In the genomic region with DNA sequence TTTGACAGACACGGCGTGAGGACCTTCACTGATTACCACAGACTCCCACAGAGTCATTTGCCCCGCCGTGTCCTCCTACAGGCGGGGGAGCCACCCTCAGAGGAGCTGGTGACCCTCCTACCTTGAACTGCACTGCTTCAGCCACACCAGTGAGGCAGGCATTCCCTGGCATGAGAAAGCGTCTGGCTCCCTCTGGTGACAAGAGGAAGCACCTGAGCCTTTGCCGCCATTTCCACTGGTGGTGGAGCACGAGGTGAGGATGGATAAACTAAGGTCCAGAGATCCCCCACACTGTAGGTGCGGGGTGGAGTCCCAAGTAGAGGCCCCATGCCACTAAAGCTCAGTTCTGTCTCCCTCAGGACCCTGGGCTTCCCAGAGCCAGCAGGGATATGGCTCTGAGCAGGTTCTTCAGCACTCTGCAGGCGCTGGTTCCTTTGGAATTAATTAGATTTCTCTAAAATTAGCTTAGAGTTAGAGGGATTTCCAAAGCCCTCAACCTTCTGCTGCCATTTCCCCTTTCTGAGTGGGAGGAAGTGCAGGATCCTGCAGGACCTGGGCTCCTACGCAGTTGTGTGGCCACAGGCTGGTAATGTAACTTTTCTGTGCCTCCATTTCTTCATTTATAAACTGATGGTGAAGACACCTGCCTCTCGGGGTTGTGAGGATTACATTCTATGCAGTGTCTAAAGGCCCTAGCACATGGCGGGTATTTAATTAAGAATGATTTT, we compare ENCODE assay signal across 8 cellular contexts.
DNase-seq lines count a peak whose midpoint lies in the region; ATAC-seq, FAIRE-seq and TF ChIP-seq lines count a peak whose summit lies in the region.

No MANE protein-coding gene starts in this region.

- peaks cover 19% of the 10 kb centered on the region for H3K79me2 ChIP-seq in parathyroid adenoma

- FAIRE-seq in RCC 7860 (lab: Jason Lieb, UNC): no peak

- peak; percentile 92 for TF ChIP-seq CTCF in foreskin keratinocyte (conservative IDR thresholded peaks at IDR 0.05)
- TF ChIP-seq CTCF in parathyroid adenoma (IDR thresholded peaks at IDR 0.05): peak; percentile 35
- peak; percentile 65 to 81 (median 70) for TF ChIP-seq CTCF in uterus (IDR thresholded peaks at IDR 0.05)

- H2AFZ ChIP-seq in parathyroid adenoma: no peak overlapping the region

- H3K4me1 ChIP-seq in foreskin keratinocyte (peaks cover 29% of the 10 kb centered on the region), parathyroid adenoma (peaks cover under 1% of the 10 kb centered on the region), uterus (no peaks in the 10 kb centered on the region)

- no peak for TF ChIP-seq POLR2A in uterus (IDR thresholded peaks at IDR 0.05)

- intact Hi-C loops in activated T-helper 2 cell treated with anti-CD3 and anti-CD28 coated beads, Interferon-gamma antibody, Interleukin-2, Interleukin-4, amounts not matched to agents 10 μg/mL and 5 μg/mL and 100 μg/mL, durations not matched to agents 14 hours and 24 hours and 36 hours (cut with micrococcal nuclease): loop anchor here (1.0 kb wide), 1 partner anchor 228 kb away; no protein-coding TSS in a partner anchor
- intact Hi-C loops in uterus (cut with DNase I; ENCODE audit: low total_unique reads): loop anchor here (5.0 kb wide), 1 partner anchor 225 kb away; a partner anchor contains a TSS

- H3K9me3 Mint-ChIP-seq in activated T-helper 2 cell treated with anti-CD3 and anti-CD28 coated beads, Interferon-gamma antibody, Interleukin-2, Interleukin-4, amounts not matched to agents 10 μg/mL and 5 μg/mL and 100 μg/mL, durations not matched to agents 14 hours and 24 hours and 36 hours: no peaks in the 10 kb centered on the region

- no peak overlapping the region for H3K4me3 Mint-ChIP-seq in activated T-helper 2 cell treated with anti-CD3 and anti-CD28 coated beads, Interferon-gamma antibody, Interleukin-2, Interleukin-4, amounts not matched to agents 10 μg/mL and 5 μg/mL and 100 μg/mL, durations not matched to agents 14 hours and 24 hours and 36 hours (ENCODE audit: low read depth)

- H3K27ac Mint-ChIP-seq in activated T-helper 2 cell treated with anti-CD3 and anti-CD28 coated beads, Interferon-gamma antibody, Interleukin-2, Interleukin-4, amounts not matched to agents 10 μg/mL and 5 μg/mL and 100 μg/mL, durations not matched to agents 14 hours and 24 hours and 36 hours: no peak overlapping the region

- no peak overlapping the region for H3K9ac ChIP-seq in parathyroid adenoma

- no peaks in the 10 kb centered on the region for H3K27me3 Mint-ChIP-seq in activated T-helper 2 cell treated with anti-CD3 and anti-CD28 coated beads, Interferon-gamma antibody, Interleukin-2, Interleukin-4, amounts not matched to agents 10 μg/mL and 5 μg/mL and 100 μg/mL, durations not matched to agents 14 hours and 24 hours and 36 hours (ENCODE audit: low read depth)

- peak; percentile 60 for DNase-seq in COR-L47 (lab: John Stamatoyannopoulos, UW)
- DNase-seq in HuH-7.5 (ENCODE audit: low spot score): peak; percentile 70
- peak; percentile 60 for DNase-seq in RCC 7860 (ENCODE audit: low spot score)
- peak; percentile 37 for DNase-seq in activated T-helper 2 cell treated with anti-CD3 and anti-CD28 coated beads, Interferon-gamma antibody, Interleukin-2, Interleukin-4, amounts not matched to agents 10 μg/mL and 5 μg/mL and 100 μg/mL, durations not matched to agents 14 hours and 24 hours and 36 hours (ENCODE audit: low spot score)
- peak in 1 of 2 donors; percentile 53 for DNase-seq in foreskin keratinocyte
- peak; percentile 65 to 70 for DNase-seq in uterus

- H3K9me3 ChIP-seq in parathyroid adenoma (ENCODE audit: control insufficient read depth, low read length): no peaks in the 10 kb centered on the region
- no peaks in the 10 kb centered on the region for H3K9me3 ChIP-seq in uterus

- H3K27ac ChIP-seq in foreskin keratinocyte (peak overlapping the region; percentile 76), parathyroid adenoma (no peak overlapping the region), uterus (no peak overlapping the region)

- no peak overlapping the region for H3K4me2 ChIP-seq in parathyroid adenoma (ENCODE audit: low read length)

- no peaks in the 10 kb centered on the region for H3K27me3 ChIP-seq in foreskin keratinocyte
- H3K27me3 ChIP-seq in parathyroid adenoma (ENCODE audit: control insufficient read depth, insufficient read depth, low read length): no peaks in the 10 kb centered on the region
- H3K27me3 ChIP-seq in uterus: no peaks in the 10 kb centered on the region

- H3K36me3 Mint-ChIP-seq in activated T-helper 2 cell treated with anti-CD3 and anti-CD28 coated beads, Interferon-gamma antibody, Interleukin-2, Interleukin-4, amounts not matched to agents 10 μg/mL and 5 μg/mL and 100 μg/mL, durations not matched to agents 14 hours and 24 hours and 36 hours (ENCODE audit: low read depth): no peaks in the 10 kb centered on the region

- H3K36me3 ChIP-seq in parathyroid adenoma (ENCODE audit: control insufficient read depth, insufficient read depth, low read length) (no peaks in the 10 kb centered on the region), uterus (no peaks in the 10 kb centered on the region)

- H3K4me1 Mint-ChIP-seq in activated T-helper 2 cell treated with anti-CD3 and anti-CD28 coated beads, Interferon-gamma antibody, Interleukin-2, Interleukin-4, amounts not matched to agents 10 μg/mL and 5 μg/mL and 100 μg/mL, durations not matched to agents 14 hours and 24 hours and 36 hours (ENCODE audit: low read depth): peaks cover 32% of the 10 kb centered on the region

- peak; percentile 80 for ATAC-seq in GM19463 (IDR thresholded peaks at IDR 0.05; ENCODE audit: unreplicated experiment)
- ATAC-seq in foreskin keratinocyte: peak; percentile 61

- H3K4me3 ChIP-seq in parathyroid adenoma (ENCODE audit: low read depth, low read length): no peak overlapping the region
- no peak overlapping the region for H3K4me3 ChIP-seq in uterus

Comparison
In these comparisons a context has a peak if more than half of its experiments do, and no peak if none do; other contexts are left out.
1. CTCF ChIP-seq: peak in every context shown above with its lines; median percentile 92 in foreskin keratinocyte; 70 in uterus; 35 in parathyroid adenoma.